1 cellular context compared by ENCODE assay signal in genomic region chr3:148600902-148601765, GRCh38.
A peak's percentile ranks its signal among the peaks of the same experiment; 100 is the strongest.
TF ChIP-seq lines count a peak whose summit lies in the region.

No MANE protein-coding gene starts in this region.

TF ChIP-seq in HepG2, 621 proteins besides CTCF, POLR2A, EP300 and RAD21 (continued from another document and continues in another):
- peak; percentile 60; the same call in 1 of the 2 replicates for TF ChIP-seq RXRA (CRISPR knock-in tag; IDR thresholded peaks at IDR 0.05)
- no peak for TF ChIP-seq ZNF878 (CRISPR knock-in tag; IDR thresholded peaks at IDR 0.05)
- no peak for TF ChIP-seq ZNF598 (CRISPR knock-in tag; IDR thresholded peaks at IDR 0.05; ENCODE audit: borderline replicate concordance)
- TF ChIP-seq, protein P1, sequence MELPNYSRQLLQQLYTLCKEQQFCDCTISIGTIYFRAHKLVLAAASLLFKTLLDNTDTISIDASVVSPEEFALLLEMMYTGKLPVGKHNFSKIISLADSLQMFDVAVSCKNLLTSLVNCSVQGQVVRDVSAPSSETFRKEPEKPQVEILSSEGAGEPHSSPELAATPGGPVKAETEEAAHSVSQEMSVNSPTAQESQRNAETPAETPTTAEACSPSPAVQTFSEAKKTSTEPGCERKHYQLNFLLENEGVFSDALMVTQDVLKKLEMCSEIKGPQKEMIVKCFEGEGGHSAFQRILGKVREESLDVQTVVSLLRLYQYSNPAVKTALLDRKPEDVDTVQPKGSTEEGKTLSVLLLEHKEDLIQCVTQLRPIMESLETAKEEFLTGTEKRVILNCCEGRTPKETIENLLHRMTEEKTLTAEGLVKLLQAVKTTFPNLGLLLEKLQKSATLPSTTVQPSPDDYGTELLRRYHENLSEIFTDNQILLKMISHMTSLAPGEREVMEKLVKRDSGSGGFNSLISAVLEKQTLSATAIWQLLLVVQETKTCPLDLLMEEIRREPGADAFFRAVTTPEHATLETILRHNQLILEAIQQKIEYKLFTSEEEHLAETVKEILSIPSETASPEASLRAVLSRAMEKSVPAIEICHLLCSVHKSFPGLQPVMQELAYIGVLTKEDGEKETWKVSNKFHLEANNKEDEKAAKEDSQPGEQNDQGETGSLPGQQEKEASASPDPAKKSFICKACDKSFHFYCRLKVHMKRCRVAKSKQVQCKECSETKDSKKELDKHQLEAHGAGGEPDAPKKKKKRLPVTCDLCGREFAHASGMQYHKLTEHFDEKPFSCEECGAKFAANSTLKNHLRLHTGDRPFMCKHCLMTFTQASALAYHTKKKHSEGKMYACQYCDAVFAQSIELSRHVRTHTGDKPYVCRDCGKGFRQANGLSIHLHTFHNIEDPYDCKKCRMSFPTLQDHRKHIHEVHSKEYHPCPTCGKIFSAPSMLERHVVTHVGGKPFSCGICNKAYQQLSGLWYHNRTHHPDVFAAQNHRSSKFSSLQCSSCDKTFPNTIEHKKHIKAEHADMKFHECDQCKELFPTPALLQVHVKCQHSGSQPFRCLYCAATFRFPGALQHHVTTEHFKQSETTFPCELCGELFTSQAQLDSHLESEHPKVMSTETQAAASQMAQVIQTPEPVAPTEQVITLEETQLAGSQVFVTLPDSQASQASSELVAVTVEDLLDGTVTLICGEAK (IDR thresholded peaks at IDR 0.05) = no peak
- TF ChIP-seq, protein P1 (CRISPR knock-in tag; IDR thresholded peaks at IDR 0.05) = no peak; the same call in 1 of the 2 replicates
- TF ChIP-seq, protein P2, sequence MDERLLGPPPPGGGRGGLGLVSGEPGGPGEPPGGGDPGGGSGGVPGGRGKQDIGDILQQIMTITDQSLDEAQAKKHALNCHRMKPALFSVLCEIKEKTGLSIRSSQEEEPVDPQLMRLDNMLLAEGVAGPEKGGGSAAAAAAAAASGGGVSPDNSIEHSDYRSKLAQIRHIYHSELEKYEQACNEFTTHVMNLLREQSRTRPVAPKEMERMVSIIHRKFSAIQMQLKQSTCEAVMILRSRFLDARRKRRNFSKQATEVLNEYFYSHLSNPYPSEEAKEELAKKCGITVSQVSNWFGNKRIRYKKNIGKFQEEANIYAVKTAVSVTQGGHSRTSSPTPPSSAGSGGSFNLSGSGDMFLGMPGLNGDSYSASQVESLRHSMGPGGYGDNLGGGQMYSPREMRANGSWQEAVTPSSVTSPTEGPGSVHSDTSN (CRISPR knock-in tag; IDR thresholded peaks at IDR 0.05) = no peak; the same call in 1 of the 2 replicates
- no peak for TF ChIP-seq CCDC6 (CRISPR knock-in tag; IDR thresholded peaks at IDR 0.05)
- no peak for TF ChIP-seq ZNF496 (CRISPR knock-in tag; IDR thresholded peaks at IDR 0.05; ENCODE audit: insufficient replicate concordance)
- TF ChIP-seq NR2F1 (CRISPR knock-in tag; IDR thresholded peaks at IDR 0.05) = peak; percentile 31 to 45; a peak in 2 of 4 replicates
- TF ChIP-seq, protein P3, sequence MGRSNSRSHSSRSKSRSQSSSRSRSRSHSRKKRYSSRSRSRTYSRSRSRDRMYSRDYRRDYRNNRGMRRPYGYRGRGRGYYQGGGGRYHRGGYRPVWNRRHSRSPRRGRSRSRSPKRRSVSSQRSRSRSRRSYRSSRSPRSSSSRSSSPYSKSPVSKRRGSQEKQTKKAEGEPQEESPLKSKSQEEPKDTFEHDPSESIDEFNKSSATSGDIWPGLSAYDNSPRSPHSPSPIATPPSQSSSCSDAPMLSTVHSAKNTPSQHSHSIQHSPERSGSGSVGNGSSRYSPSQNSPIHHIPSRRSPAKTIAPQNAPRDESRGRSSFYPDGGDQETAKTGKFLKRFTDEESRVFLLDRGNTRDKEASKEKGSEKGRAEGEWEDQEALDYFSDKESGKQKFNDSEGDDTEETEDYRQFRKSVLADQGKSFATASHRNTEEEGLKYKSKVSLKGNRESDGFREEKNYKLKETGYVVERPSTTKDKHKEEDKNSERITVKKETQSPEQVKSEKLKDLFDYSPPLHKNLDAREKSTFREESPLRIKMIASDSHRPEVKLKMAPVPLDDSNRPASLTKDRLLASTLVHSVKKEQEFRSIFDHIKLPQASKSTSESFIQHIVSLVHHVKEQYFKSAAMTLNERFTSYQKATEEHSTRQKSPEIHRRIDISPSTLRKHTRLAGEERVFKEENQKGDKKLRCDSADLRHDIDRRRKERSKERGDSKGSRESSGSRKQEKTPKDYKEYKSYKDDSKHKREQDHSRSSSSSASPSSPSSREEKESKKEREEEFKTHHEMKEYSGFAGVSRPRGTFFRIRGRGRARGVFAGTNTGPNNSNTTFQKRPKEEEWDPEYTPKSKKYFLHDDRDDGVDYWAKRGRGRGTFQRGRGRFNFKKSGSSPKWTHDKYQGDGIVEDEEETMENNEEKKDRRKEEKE (IDR thresholded peaks at IDR 0.05) = no peak
- no peak for TF ChIP-seq AKAP8 (CRISPR knock-in tag; IDR thresholded peaks at IDR 0.05)
- TF ChIP-seq RBFOX2 (IDR thresholded peaks at IDR 0.05; ENCODE audit: low read depth, low read length) = peak; percentile 64
- TF ChIP-seq ATF2 (CRISPR knock-in tag; IDR thresholded peaks at IDR 0.05) = peak; percentile 74
- peak; percentile 97 for TF ChIP-seq NCOA2 (CRISPR knock-in tag; IDR thresholded peaks at IDR 0.05)
- peak; percentile 48; the same call in 1 of the 2 replicates for TF ChIP-seq ZNF644 (CRISPR knock-in tag; IDR thresholded peaks at IDR 0.05; ENCODE audit: low read depth)
- peak; percentile 92 for TF ChIP-seq MED13 (CRISPR knock-in tag; IDR thresholded peaks at IDR 0.05)
- TF ChIP-seq ZNF232 (CRISPR knock-in tag; IDR thresholded peaks at IDR 0.05; ENCODE audit: borderline replicate concordance) = peak; percentile 54; the same call in 1 of the 2 replicates
- TF ChIP-seq SMARCC2 (IDR thresholded peaks at IDR 0.05) = no peak
- TF ChIP-seq SOX13 (IDR thresholded peaks at IDR 0.05) = peak; percentile 25; the same call in 1 of the 2 replicates
- peak in 1 of 2 experiments; percentile 93; a peak in 2 of 4 replicates for TF ChIP-seq SOX13 (CRISPR knock-in tag; conservative IDR thresholded peaks at IDR 0.05 in 1 of 2, IDR thresholded peaks at IDR 0.05 in 1 of 2)
- TF ChIP-seq GTF2F1 (IDR thresholded peaks at IDR 0.05; ENCODE audit: low read length) = no peak
- TF ChIP-seq SATB2 (CRISPR knock-in tag; IDR thresholded peaks at IDR 0.05) = no peak
- peak; percentile 80; the same call in 1 of the 2 replicates for TF ChIP-seq IRF2 (CRISPR knock-in tag; IDR thresholded peaks at IDR 0.05)
- TF ChIP-seq, protein P4, sequence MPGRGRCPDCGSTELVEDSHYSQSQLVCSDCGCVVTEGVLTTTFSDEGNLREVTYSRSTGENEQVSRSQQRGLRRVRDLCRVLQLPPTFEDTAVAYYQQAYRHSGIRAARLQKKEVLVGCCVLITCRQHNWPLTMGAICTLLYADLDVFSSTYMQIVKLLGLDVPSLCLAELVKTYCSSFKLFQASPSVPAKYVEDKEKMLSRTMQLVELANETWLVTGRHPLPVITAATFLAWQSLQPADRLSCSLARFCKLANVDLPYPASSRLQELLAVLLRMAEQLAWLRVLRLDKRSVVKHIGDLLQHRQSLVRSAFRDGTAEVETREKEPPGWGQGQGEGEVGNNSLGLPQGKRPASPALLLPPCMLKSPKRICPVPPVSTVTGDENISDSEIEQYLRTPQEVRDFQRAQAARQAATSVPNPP (CRISPR knock-in tag; IDR thresholded peaks at IDR 0.05) = 0 out of 2 replicates have a peak, but pooled peaks have one; percentile 57
- no peak; the same call in 1 of the 2 replicates for TF ChIP-seq GABPB1 (CRISPR knock-in tag; IDR thresholded peaks at IDR 0.05)
- TF ChIP-seq ZNF354B (CRISPR knock-in tag; IDR thresholded peaks at IDR 0.05) = no peak
- peak; percentile 60 for TF ChIP-seq FOSL2 (CRISPR knock-in tag; IDR thresholded peaks at IDR 0.05)
- TF ChIP-seq SP5 (CRISPR knock-in tag; IDR thresholded peaks at IDR 0.05; ENCODE audit: borderline replicate concordance, low read depth) = peak; percentile 27; the same call in 1 of the 2 replicates
- TF ChIP-seq RORA (CRISPR knock-in tag; IDR thresholded peaks at IDR 0.05) = no peak
- TF ChIP-seq ONECUT2 (CRISPR knock-in tag; IDR thresholded peaks at IDR 0.05) = peak; percentile 45; the same call in 1 of the 2 replicates
- 0 out of 2 replicates have a peak, but pooled peaks have one; percentile 35 for TF ChIP-seq ZFP90 (CRISPR knock-in tag; IDR thresholded peaks at IDR 0.05; ENCODE audit: borderline replicate concordance)
- peak; percentile 80 for TF ChIP-seq BRD4 (CRISPR knock-in tag; IDR thresholded peaks at IDR 0.05)
- TF ChIP-seq, protein P5, sequence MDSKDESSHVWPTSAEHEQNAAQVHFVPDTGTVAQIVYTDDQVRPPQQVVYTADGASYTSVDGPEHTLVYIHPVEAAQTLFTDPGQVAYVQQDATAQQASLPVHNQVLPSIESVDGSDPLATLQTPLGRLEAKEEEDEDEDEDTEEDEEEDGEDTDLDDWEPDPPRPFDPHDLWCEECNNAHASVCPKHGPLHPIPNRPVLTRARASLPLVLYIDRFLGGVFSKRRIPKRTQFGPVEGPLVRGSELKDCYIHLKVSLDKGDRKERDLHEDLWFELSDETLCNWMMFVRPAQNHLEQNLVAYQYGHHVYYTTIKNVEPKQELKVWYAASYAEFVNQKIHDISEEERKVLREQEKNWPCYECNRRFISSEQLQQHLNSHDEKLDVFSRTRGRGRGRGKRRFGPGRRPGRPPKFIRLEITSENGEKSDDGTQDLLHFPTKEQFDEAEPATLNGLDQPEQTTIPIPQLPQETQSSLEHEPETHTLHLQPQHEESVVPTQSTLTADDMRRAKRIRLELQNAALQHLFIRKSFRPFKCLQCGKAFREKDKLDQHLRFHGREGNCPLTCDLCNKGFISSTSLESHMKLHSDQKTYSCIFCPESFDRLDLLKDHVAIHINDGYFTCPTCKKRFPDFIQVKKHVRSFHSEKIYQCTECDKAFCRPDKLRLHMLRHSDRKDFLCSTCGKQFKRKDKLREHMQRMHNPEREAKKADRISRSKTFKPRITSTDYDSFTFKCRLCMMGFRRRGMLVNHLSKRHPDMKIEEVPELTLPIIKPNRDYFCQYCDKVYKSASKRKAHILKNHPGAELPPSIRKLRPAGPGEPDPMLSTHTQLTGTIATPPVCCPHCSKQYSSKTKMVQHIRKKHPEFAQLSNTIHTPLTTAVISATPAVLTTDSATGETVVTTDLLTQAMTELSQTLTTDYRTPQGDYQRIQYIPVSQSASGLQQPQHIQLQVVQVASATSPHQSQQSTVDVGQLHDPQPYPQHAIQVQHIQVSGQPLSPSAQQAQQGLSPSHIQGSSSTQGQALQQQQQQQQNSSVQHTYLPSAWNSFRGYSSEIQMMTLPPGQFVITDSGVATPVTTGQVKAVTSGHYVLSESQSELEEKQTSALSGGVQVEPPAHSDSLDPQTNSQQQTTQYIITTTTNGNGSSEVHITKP (CRISPR knock-in tag; IDR thresholded peaks at IDR 0.05; ENCODE audit: low read depth) = no peak
- peak; percentile 90 for TF ChIP-seq HNF1A (IDR thresholded peaks at IDR 0.05; ENCODE audit: low read depth)
- TF ChIP-seq HNF1A (CRISPR knock-in tag; IDR thresholded peaks at IDR 0.05; ENCODE audit: borderline replicate concordance) = peak; percentile 96
- no peak for TF ChIP-seq ZNF780A (CRISPR knock-in tag; IDR thresholded peaks at IDR 0.05)
